8 cellular contexts compared by ENCODE assay signal in genomic region chr6:87472525-87473418, GRCh38. TPM values are rescaled to one million over a fixed set of nuclear protein-coding genes. Genes with fewer than 3 reads are reported as not detected.
DNase-seq lines count a peak whose midpoint lies in the region; ATAC-seq and TF ChIP-seq lines count a peak whose summit lies in the region.

Gene SLC35A1, plus strand, starts transcription at chr6:87472974. Its CDS starts 30 bp downstream, at chr6:87473004.

- H3K36me3 ChIP-seq in Caco-2 (ENCODE audit: control insufficient read depth, insufficient read depth, low read length) = no peaks in the 10 kb centered on the region
- H3K36me3 ChIP-seq in endodermal cell (ENCODE audit: control insufficient read depth, insufficient read depth, low read length) = no peaks in the 10 kb centered on the region
- no peaks in the 10 kb centered on the region for H3K36me3 ChIP-seq in mesendoderm (ENCODE audit: control insufficient read depth, insufficient read depth, low read length)

- no peak within 1 kb of the TSS for H4K8ac ChIP-seq in mesendoderm (ENCODE audit: low read depth, low read length)

- H3K4me3 ChIP-seq in Caco-2 (ENCODE audit: low read depth, low read length) (peak within 1 kb of the TSS; percentile 84), endodermal cell (ENCODE audit: low read length) (peak within 1 kb of the TSS; percentile 87), mesendoderm (ENCODE audit: low read length) (peak within 1 kb of the TSS; percentile 94)

- peak within 1 kb of the TSS; percentile 84 for H3K4me3 Mint-ChIP-seq in Caco-2 (ENCODE audit: unreplicated experiment)
- peak within 1 kb of the TSS; percentile 96 for H3K4me3 Mint-ChIP-seq in activated CD8-positive, alpha-beta memory T cell treated with anti-CD3 and anti-CD28 coated beads, Interleukin-2, amount 10 ng/mL, durations not matched to agents 7 days and 5 days
- H3K4me3 Mint-ChIP-seq in endodermal cell = peak within 1 kb of the TSS; percentile 86

- DNase-seq in Caco-2 (peak; percentile 73 to 86), HT1080 (ENCODE audit: low read depth) (peak; percentile 75), NOMO-1 (lab: John Stamatoyannopoulos, UW; ENCODE audit: unreplicated experiment in 2 of 2) (peak; percentile 77 to 85), endodermal cell (peak; percentile 92), mesendoderm (peak; percentile 89)
- peak; percentile 89 for DNase-seq in activated CD8-positive, alpha-beta memory T cell treated with anti-CD3 and anti-CD28 coated beads, Interleukin-2, amount 10 ng/mL, durations not matched to agents 7 days and 5 days
- peak; percentile 82 for DNase-seq in stimulated activated CD8-positive, alpha-beta memory T cell treated with anti-CD3 and anti-CD28 coated beads, Interleukin-12 subunit alpha, Interleukin-12 subunit beta, amount 100 ng/mL, for 4 hours (ENCODE audit: low read depth)

- H3K9me3 Mint-ChIP-seq in Caco-2 (ENCODE audit: unreplicated experiment) = no peaks in the 10 kb centered on the region
- H3K9me3 Mint-ChIP-seq in activated CD8-positive, alpha-beta memory T cell treated with anti-CD3 and anti-CD28 coated beads, Interleukin-2, amount 10 ng/mL, durations not matched to agents 7 days and 5 days (ENCODE audit: low read depth) = no peaks in the 10 kb centered on the region
- H3K9me3 Mint-ChIP-seq in endodermal cell = no peaks in the 10 kb centered on the region

- no TSS peak for BruUV-seq in Caco-2 (replicated peaks; lab: Mats Ljungman, UMichigan)

- peak within 1 kb of the TSS; percentile 76 for H3K4me2 ChIP-seq in mesendoderm (ENCODE audit: low read length)

- H2AK5ac ChIP-seq in mesendoderm (ENCODE audit: low read length) = no peak within 1 kb of the TSS

- POLR2A ChIA-PET in Caco-2 (lab: Charles Lee) = interaction anchor here (0.6 kb wide), 1 partner anchor 57 kb away, joined by 3 read pairs; no protein-coding TSS in a partner anchor

- peaks cover 2% of the 10 kb centered on the region for H3K27me3 Mint-ChIP-seq in Caco-2 (ENCODE audit: insufficient read depth, unreplicated experiment)
- H3K27me3 Mint-ChIP-seq in activated CD8-positive, alpha-beta memory T cell treated with anti-CD3 and anti-CD28 coated beads, Interleukin-2, amount 10 ng/mL, durations not matched to agents 7 days and 5 days = peaks cover 6% of the 10 kb centered on the region
- H3K27me3 Mint-ChIP-seq in endodermal cell (ENCODE audit: insufficient read depth) = peaks cover 7% of the 10 kb centered on the region

- H3K23ac ChIP-seq in mesendoderm (ENCODE audit: low read length) = no peak within 1 kb of the TSS

- no peaks in the 10 kb centered on the region for H3K4me1 Mint-ChIP-seq in Caco-2 (ENCODE audit: low read depth, unreplicated experiment)
- H3K4me1 Mint-ChIP-seq in activated CD8-positive, alpha-beta memory T cell treated with anti-CD3 and anti-CD28 coated beads, Interleukin-2, amount 10 ng/mL, durations not matched to agents 7 days and 5 days = peaks cover 24% of the 10 kb centered on the region
- H3K4me1 Mint-ChIP-seq in endodermal cell = peaks cover 16% of the 10 kb centered on the region

- H3K4ac ChIP-seq in mesendoderm (ENCODE audit: low read depth, low read length) = no peak within 1 kb of the TSS

- H4K5ac ChIP-seq in mesendoderm (ENCODE audit: low read length) = no peak within 1 kb of the TSS

- peak; percentile 93 for ATAC-seq in GM21367 (IDR thresholded peaks at IDR 0.05; ENCODE audit: unreplicated experiment)
- peak; percentile 94 for ATAC-seq in activated CD8-positive, alpha-beta memory T cell treated with anti-CD3 and anti-CD28 coated beads, Interleukin-2, amount 10 ng/mL, durations not matched to agents 7 days and 5 days

- no peak within 1 kb of the TSS for H2BK15ac ChIP-seq in mesendoderm (replicated peaks; ENCODE audit: low read depth)

- no peaks in the 10 kb centered on the region for H3K27me3 ChIP-seq in Caco-2 (replicated peaks; ENCODE audit: control insufficient read depth, insufficient read depth, low read length)
- H3K27me3 ChIP-seq in endodermal cell (ENCODE audit: control insufficient read depth, insufficient read depth, low read length, poor library complexity, severe bottlenecking) = peaks cover 8% of the 10 kb centered on the region
- H3K27me3 ChIP-seq in mesendoderm (ENCODE audit: insufficient read depth, low read length, poor library complexity) = no peaks in the 10 kb centered on the region

- intact Hi-C loops in Caco-2 (cut with micrococcal nuclease; ENCODE audit: unreplicated experiment) = loop anchor here (1.0 to 10.0 kb wide), 6 partner anchors 65 to 408 kb away; partner anchors contain the start of genes CFAP206, SMIM8 and ZNF292

- H3K9me3 ChIP-seq in Caco-2 (no peaks in the 10 kb centered on the region), endodermal cell (ENCODE audit: control insufficient read depth, low read length) (no peaks in the 10 kb centered on the region)

- CTCF ChIA-PET in Caco-2 (lab: Charles Lee) = no interaction called here
- CTCF ChIA-PET in activated CD8-positive, alpha-beta memory T cell treated with anti-CD3 and anti-CD28 coated beads, Interleukin-2, amount 10 ng/mL, durations not matched to agents 7 days and 5 days (lab: Charles Lee) = interaction anchor here (0.7 to 1.2 kb wide), 2 partner anchors 23 to 206 kb away, joined by 3 read pairs; no protein-coding TSS in a partner anchor

- H3K4me1 ChIP-seq in Caco-2 (no peaks in the 10 kb centered on the region), endodermal cell (ENCODE audit: control insufficient read depth, insufficient read depth, low read length) (peaks cover 4% of the 10 kb centered on the region), mesendoderm (ENCODE audit: control insufficient read depth, low read depth, low read length) (no peaks in the 10 kb centered on the region)

- H2BK5ac ChIP-seq in mesendoderm (ENCODE audit: low read length) = peak within 1 kb of the TSS; percentile 94

- no peak within 1 kb of the TSS for H2BK120ac ChIP-seq in mesendoderm (ENCODE audit: low read depth, low read length)

- H3K56ac ChIP-seq in mesendoderm (ENCODE audit: low read length) = peak within 1 kb of the TSS; percentile 99

- no peaks in the 10 kb centered on the region for H3K79me1 ChIP-seq in mesendoderm (ENCODE audit: low read length)

- no peak within 1 kb of the TSS for H3K27ac ChIP-seq in endodermal cell (ENCODE audit: low read depth, low read length)
- H3K27ac ChIP-seq in mesendoderm (ENCODE audit: low read depth, low read length) = peak within 1 kb of the TSS; percentile 56

- no peaks in the 10 kb centered on the region for H3K36me3 Mint-ChIP-seq in Caco-2 (ENCODE audit: insufficient read depth, unreplicated experiment)
- H3K36me3 Mint-ChIP-seq in activated CD8-positive, alpha-beta memory T cell treated with anti-CD3 and anti-CD28 coated beads, Interleukin-2, amount 10 ng/mL, durations not matched to agents 7 days and 5 days = no peaks in the 10 kb centered on the region
- no peaks in the 10 kb centered on the region for H3K36me3 Mint-ChIP-seq in endodermal cell (ENCODE audit: low read depth)

- H3K27ac Mint-ChIP-seq in Caco-2 (ENCODE audit: unreplicated experiment) = peak within 1 kb of the TSS; percentile 93
- peak within 1 kb of the TSS; percentile 93 for H3K27ac Mint-ChIP-seq in activated CD8-positive, alpha-beta memory T cell treated with anti-CD3 and anti-CD28 coated beads, Interleukin-2, amount 10 ng/mL, durations not matched to agents 7 days and 5 days
- H3K27ac Mint-ChIP-seq in endodermal cell = peak within 1 kb of the TSS; percentile 97

- H3K9ac ChIP-seq in endodermal cell (ENCODE audit: extremely low read depth, low read length, poor library complexity, severe bottlenecking) (peak within 1 kb of the TSS; percentile 58), mesendoderm (ENCODE audit: low read length) (peak within 1 kb of the TSS; percentile 93)

- H3K18ac ChIP-seq in mesendoderm (ENCODE audit: low read length) = peak within 1 kb of the TSS; percentile 23

- H3K79me2 ChIP-seq in mesendoderm (ENCODE audit: control insufficient read depth, insufficient read depth, low read length) = no peaks in the 10 kb centered on the region

- peak; percentile 14 to 25 for TF ChIP-seq CTCF in Caco-2 (IDR thresholded peaks at IDR 0.05; ENCODE audit: insufficient read depth in 1 of 2, low read depth in 1 of 2, low read length in 1 of 2, severe bottlenecking in 1 of 2, unreplicated experiment in 1 of 2)
- TF ChIP-seq CTCF in endodermal cell (conservative IDR thresholded peaks at IDR 0.05) = peak; percentile 31

- 0% methylated on average over 12 to 70 of the region's 70 CpGs for WGBS in endodermal cell (ENCODE audit: insufficient coverage in 1 of 2, insufficient read length in 1 of 2), 2 experiments
- WGBS in mesendoderm (ENCODE audit: extremely low coverage, insufficient coverage, low lambda C conversion rate) = no CpG with 5 or more reads among the region's 70 CpGs

RNA-seq across cellular contexts. Expression of gene SLC35A1, which starts in this region (rescaled TPM):
- total RNA-seq in Caco-2 (2022) (12.3 and 12.7 TPM in 2 replicates), endodermal cell (10 to 100 TPM; 10.4 to 10.9 TPM)
- 10.6 TPM in 2 replicates for total RNA-seq in HT1080 (2014; rRNA removed; shearing (Covaris generic))
- polyA plus RNA-seq in HT1080 (2015; cell fraction: cytosol; rRNA removed) = 14.3 and 17.4 TPM in 2 replicates
- polyA plus RNA-seq in HT1080 (2015; cell fraction: nucleus; rRNA removed) = 21.5 and 26.5 TPM in 2 replicates
- 10 to 100 TPM; 12.0 to 12.2 TPM for total RNA-seq in activated CD8-positive, alpha-beta memory T cell treated with anti-CD3 and anti-CD28 coated beads, Interleukin-2, amount 10 ng/mL, durations not matched to agents 7 days and 5 days
- polyA plus RNA-seq in endodermal cell (2013, experiment 1 of 2) = 14.4 TPM
- polyA plus RNA-seq in endodermal cell (2013, experiment 2 of 2) = 13.9 TPM
- polyA plus RNA-seq in mesendoderm (2013, experiment 1 of 2) = 3.0 TPM
- 3.3 TPM for polyA plus RNA-seq in mesendoderm (2013, experiment 2 of 2)
